In genomic region chr4:128811571-128812359, GRCh38 we compare ENCODE assay signal across 8 cellular contexts. TPM values are rescaled to one million over a fixed set of nuclear protein-coding genes. Genes with fewer than 3 reads are reported as not detected.
A peak's percentile ranks its signal among the peaks of the same experiment; 100 is the strongest.
DNase-seq lines count a peak whose midpoint lies in the region; ATAC-seq and TF ChIP-seq lines count a peak whose summit lies in the region.

No MANE protein-coding gene starts in this region.

- peaks cover 5 to 23% (median 11%) of the 10 kb centered on the region in 4 donors for H3K4me1 ChIP-seq in liver (ENCODE audit: control insufficient read depth in 4 of 4, insufficient read depth in 4 of 4, low read length in 3 of 4)

- H3K27me3 ChIP-seq in liver (ENCODE audit: control insufficient read depth in 4 of 4, insufficient read depth in 4 of 4, low read length in 3 of 4), result no peaks in the 10 kb centered on the region

- WGBS in liver, result under 1% methylated on average over 108 of the region's 108 CpGs

- peak overlapping the region; percentile 98 for H3K4me3 Mint-ChIP-seq in activated CD4-positive, alpha-beta T cell treated with anti-CD3 and anti-CD28 coated beads, Interleukin-2, amount 10 ng/mL, durations not matched to agents 7 days and 5 days

- H3K36me3 Mint-ChIP-seq in activated CD4-positive, alpha-beta T cell treated with anti-CD3 and anti-CD28 coated beads, Interleukin-2, amount 10 ng/mL, durations not matched to agents 7 days and 5 days (ENCODE audit: low read depth), result peaks cover 10% of the 10 kb centered on the region

- peak overlapping the region in 1 of 2 donors; percentile 67 for H3K9ac ChIP-seq in liver (ENCODE audit: low read depth in 1 of 2, low read length in 2 of 2)

- no peaks in the 10 kb centered on the region for H3K36me3 ChIP-seq in liver (ENCODE audit: control insufficient read depth in 4 of 4, insufficient read depth in 3 of 4, low read depth in 1 of 4, low read length in 3 of 4)

- peak overlapping the region; percentile 88 for H3K27ac ChIP-seq in C4-2B
- H3K27ac ChIP-seq in liver (ENCODE audit: low read depth in 1 of 2, low read length in 2 of 2), result peak overlapping the region; percentile 90 to 98

- CTCF ChIA-PET in activated CD4-positive, alpha-beta T cell treated with anti-CD3 and anti-CD28 coated beads, Interleukin-2, amount 10 ng/mL, durations not matched to agents 7 days and 5 days (lab: Charles Lee), result interaction anchor here (1.0 to 1.4 kb wide), 5 partner anchors 26 to 52 kb away, joined by 3 read pairs; no protein-coding TSS in a partner anchor

- H3K27ac Mint-ChIP-seq in activated CD4-positive, alpha-beta T cell treated with anti-CD3 and anti-CD28 coated beads, Interleukin-2, amount 10 ng/mL, durations not matched to agents 7 days and 5 days, result peak overlapping the region; percentile 99

- ATAC-seq in GM19328 (IDR thresholded peaks at IDR 0.05; ENCODE audit: unreplicated experiment), result peak; percentile 43
- peak; percentile 41 for ATAC-seq in HG03460 (IDR thresholded peaks at IDR 0.05; ENCODE audit: unreplicated experiment)

- DNase-seq in NCI-H524 (lab: John Stamatoyannopoulos, UW) (peak; percentile 25 to 65), dedifferentiated amniotic fluid mesenchymal stem cell (ENCODE audit: extremely low spot score) (peak; percentile 67)
- peak; percentile 89 for DNase-seq in activated CD4-positive, alpha-beta T cell treated with anti-CD3 and anti-CD28 coated beads, Interleukin-2, amount 10 ng/mL, durations not matched to agents 7 days and 5 days
- peak; percentile 89 for DNase-seq in stimulated activated CD4-positive, alpha-beta T cell treated with anti-CD3 and anti-CD28 coated beads, Interleukin-4, amount 100 ng/mL, for 24 hours

- no peaks in the 10 kb centered on the region for H3K9me3 ChIP-seq in liver (ENCODE audit: control insufficient read depth in 4 of 4, low read length in 3 of 4)

- H3K4me3 ChIP-seq in liver (ENCODE audit: low read depth in 1 of 3, low read length in 3 of 3), result peak overlapping the region; percentile 51 to 98 (median 88)

- TF ChIP-seq RAD21 in liver (IDR thresholded peaks at IDR 0.05), result peak in 1 of 2 donors; percentile 50

- H3K27me3 Mint-ChIP-seq in activated CD4-positive, alpha-beta T cell treated with anti-CD3 and anti-CD28 coated beads, Interleukin-2, amount 10 ng/mL, durations not matched to agents 7 days and 5 days, result no peaks in the 10 kb centered on the region

- no peaks in the 10 kb centered on the region for H3K9me3 Mint-ChIP-seq in activated CD4-positive, alpha-beta T cell treated with anti-CD3 and anti-CD28 coated beads, Interleukin-2, amount 10 ng/mL, durations not matched to agents 7 days and 5 days

- TF ChIP-seq CTCF in C4-2B (conservative IDR thresholded peaks at IDR 0.05) (no peak), liver (IDR thresholded peaks at IDR 0.05; ENCODE audit: low read depth, low read length, missing input control) (no peak)

- POLR2A ChIA-PET in activated CD4-positive, alpha-beta T cell treated with anti-CD3 and anti-CD28 coated beads, Interleukin-2, amount 10 ng/mL, durations not matched to agents 7 days and 5 days (lab: Charles Lee), result interaction anchor here (0.6 to 1.2 kb wide), 2 partner anchors 281 to 284 kb away, joined by 3 to 4 read pairs; partner anchors contain the start of genes C4orf33 and SCLT1

- peaks cover 30% of the 10 kb centered on the region for H3K4me1 Mint-ChIP-seq in activated CD4-positive, alpha-beta T cell treated with anti-CD3 and anti-CD28 coated beads, Interleukin-2, amount 10 ng/mL, durations not matched to agents 7 days and 5 days

TF ChIP-seq in liver, 16 proteins besides CTCF, POLR2A, EP300 and RAD21:
- TF ChIP-seq YY1 (IDR thresholded peaks at IDR 0.05) (peak; percentile 59), TAF1 (conservative IDR thresholded peaks at IDR 0.05) (no peak), NR2F2 (IDR thresholded peaks at IDR 0.05) (no peak), EGR1 (IDR thresholded peaks at IDR 0.05; ENCODE audit: low read depth in 2 of 2) (no peak), HNF4G (IDR thresholded peaks at IDR 0.05) (no peak), SP1 (IDR thresholded peaks at IDR 0.05) (peak; percentile 40), JUND (IDR thresholded peaks at IDR 0.05) (no peak), FOXA1 (IDR thresholded peaks at IDR 0.05) (no peak), GABPA (IDR thresholded peaks at IDR 0.05 in 1 of 2, conservative IDR thresholded peaks at IDR 0.05 in 1 of 2) (peak in 1 of 2 donors; percentile 51), RXRA (IDR thresholded peaks at IDR 0.05) (peak; percentile 7 to 11), FOXA2 (IDR thresholded peaks at IDR 0.05) (no peak), HNF4A (conservative IDR thresholded peaks at IDR 0.05) (no peak)
- TF ChIP-seq, protein P1, sequence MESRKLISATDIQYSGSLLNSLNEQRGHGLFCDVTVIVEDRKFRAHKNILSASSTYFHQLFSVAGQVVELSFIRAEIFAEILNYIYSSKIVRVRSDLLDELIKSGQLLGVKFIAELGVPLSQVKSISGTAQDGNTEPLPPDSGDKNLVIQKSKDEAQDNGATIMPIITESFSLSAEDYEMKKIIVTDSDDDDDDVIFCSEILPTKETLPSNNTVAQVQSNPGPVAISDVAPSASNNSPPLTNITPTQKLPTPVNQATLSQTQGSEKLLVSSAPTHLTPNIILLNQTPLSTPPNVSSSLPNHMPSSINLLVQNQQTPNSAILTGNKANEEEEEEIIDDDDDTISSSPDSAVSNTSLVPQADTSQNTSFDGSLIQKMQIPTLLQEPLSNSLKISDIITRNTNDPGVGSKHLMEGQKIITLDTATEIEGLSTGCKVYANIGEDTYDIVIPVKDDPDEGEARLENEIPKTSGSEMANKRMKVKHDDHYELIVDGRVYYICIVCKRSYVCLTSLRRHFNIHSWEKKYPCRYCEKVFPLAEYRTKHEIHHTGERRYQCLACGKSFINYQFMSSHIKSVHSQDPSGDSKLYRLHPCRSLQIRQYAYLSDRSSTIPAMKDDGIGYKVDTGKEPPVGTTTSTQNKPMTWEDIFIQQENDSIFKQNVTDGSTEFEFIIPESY (IDR thresholded peaks at IDR 0.05), result no peak
- TF ChIP-seq, protein P2, sequence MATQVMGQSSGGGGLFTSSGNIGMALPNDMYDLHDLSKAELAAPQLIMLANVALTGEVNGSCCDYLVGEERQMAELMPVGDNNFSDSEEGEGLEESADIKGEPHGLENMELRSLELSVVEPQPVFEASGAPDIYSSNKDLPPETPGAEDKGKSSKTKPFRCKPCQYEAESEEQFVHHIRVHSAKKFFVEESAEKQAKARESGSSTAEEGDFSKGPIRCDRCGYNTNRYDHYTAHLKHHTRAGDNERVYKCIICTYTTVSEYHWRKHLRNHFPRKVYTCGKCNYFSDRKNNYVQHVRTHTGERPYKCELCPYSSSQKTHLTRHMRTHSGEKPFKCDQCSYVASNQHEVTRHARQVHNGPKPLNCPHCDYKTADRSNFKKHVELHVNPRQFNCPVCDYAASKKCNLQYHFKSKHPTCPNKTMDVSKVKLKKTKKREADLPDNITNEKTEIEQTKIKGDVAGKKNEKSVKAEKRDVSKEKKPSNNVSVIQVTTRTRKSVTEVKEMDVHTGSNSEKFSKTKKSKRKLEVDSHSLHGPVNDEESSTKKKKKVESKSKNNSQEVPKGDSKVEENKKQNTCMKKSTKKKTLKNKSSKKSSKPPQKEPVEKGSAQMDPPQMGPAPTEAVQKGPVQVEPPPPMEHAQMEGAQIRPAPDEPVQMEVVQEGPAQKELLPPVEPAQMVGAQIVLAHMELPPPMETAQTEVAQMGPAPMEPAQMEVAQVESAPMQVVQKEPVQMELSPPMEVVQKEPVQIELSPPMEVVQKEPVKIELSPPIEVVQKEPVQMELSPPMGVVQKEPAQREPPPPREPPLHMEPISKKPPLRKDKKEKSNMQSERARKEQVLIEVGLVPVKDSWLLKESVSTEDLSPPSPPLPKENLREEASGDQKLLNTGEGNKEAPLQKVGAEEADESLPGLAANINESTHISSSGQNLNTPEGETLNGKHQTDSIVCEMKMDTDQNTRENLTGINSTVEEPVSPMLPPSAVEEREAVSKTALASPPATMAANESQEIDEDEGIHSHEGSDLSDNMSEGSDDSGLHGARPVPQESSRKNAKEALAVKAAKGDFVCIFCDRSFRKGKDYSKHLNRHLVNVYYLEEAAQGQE (IDR thresholded peaks at IDR 0.05), result peak; percentile 71
- TF ChIP-seq, protein P3, sequence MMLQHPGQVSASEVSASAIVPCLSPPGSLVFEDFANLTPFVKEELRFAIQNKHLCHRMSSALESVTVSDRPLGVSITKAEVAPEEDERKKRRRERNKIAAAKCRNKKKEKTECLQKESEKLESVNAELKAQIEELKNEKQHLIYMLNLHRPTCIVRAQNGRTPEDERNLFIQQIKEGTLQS (IDR thresholded peaks at IDR 0.05), result peak; percentile 69

RNA-seq across cellular contexts. Expression of gene JADE1, which starts 2.3 kb away (rescaled TPM):
- total RNA-seq in activated CD4-positive, alpha-beta T cell treated with anti-CD3 and anti-CD28 coated beads, Interleukin-2, amount 10 ng/mL, durations not matched to agents 7 days and 5 days, result 10 to 100 TPM; 33.2 to 39.4 TPM
- 10 to 100 TPM; 15.9 to 17.6 TPM for total RNA-seq in liver
- 1 to 10 TPM; 5.0 TPM for polyA plus RNA-seq in liver

Comparison
In these comparisons a context has a peak if more than half of its experiments do, and no peak if none do; other contexts are left out.
1. Peak in every context shown above with its lines: DNase-seq, ATAC-seq, H3K4me3 ChIP-seq and H3K27ac ChIP-seq.